ENCODE assay signal across 23 cellular contexts in genomic region chr16:87454391-87454790, GRCh38. TPM values are rescaled to one million over a fixed set of nuclear protein-coding genes. Genes with fewer than 3 reads are reported as not detected.
A peak's percentile ranks its signal among the peaks of the same experiment; 100 is the strongest.
DNase-seq lines count a peak whose midpoint lies in the region; ATAC-seq, FAIRE-seq and TF ChIP-seq lines count a peak whose summit lies in the region.
"Had no signal": no experiment of that assay in that cellular context is flagged by ENCODE, and none has a peak within 500 bp of the region (broad histone marks: within the 10 kb centered on the region; RNA-seq: fewer than 3 reads in every experiment).

No MANE protein-coding gene starts in this region.

- H3K79me1 ChIP-seq in mesenchymal stem cell (replicated peaks; ENCODE audit: low read length, poor library complexity, severe bottlenecking) = peaks cover 48% of the 10 kb centered on the region

- in situ Hi-C loops in K562 (cut with MboI) = no loop called here

- peak overlapping the region in 1 of 2 experiments; percentile 67 for H3K18ac ChIP-seq in mesenchymal stem cell (ENCODE audit: low read depth in 1 of 2, low read length in 2 of 2)

- CTCF ChIA-PET in K562 (lab: Yijun Ruan, JAX; ENCODE audit: low intra/inter-chr PET ratio) (no interaction called here), SK-N-SH (lab: Yijun Ruan, JAX) (interaction anchor here (1.0 kb wide), 1 partner anchor 37 kb away, joined by 4 read pairs; no protein-coding TSS in a partner anchor)

- no peak overlapping the region for H2BK12ac ChIP-seq in mesenchymal stem cell (ENCODE audit: low read length in 2 of 2)

- no peak overlapping the region for H2BK5ac ChIP-seq in mesenchymal stem cell (ENCODE audit: low read depth, low read length, poor library complexity, severe bottlenecking)

- intact Hi-C loops in K562 (cut with micrococcal nuclease) = no loop called here

- H4K8ac ChIP-seq in mesenchymal stem cell (ENCODE audit: low read length) = no peak overlapping the region

- H2AFZ ChIP-seq in K562 (ENCODE audit: low read depth, low read length) (no peak overlapping the region), mesenchymal stem cell (ENCODE audit: low read depth, low read length) (no peak overlapping the region), SK-N-SH (ENCODE audit: low read depth) (no peak overlapping the region)
- H2AFZ ChIP-seq: GM23338 had no signal

- POLR2A ChIA-PET in K562 (lab: Yijun Ruan, JAX) = no interaction called here
- POLR2A ChIA-PET in SK-N-SH (lab: Yijun Ruan, JAX) = no interaction called here

- no peak overlapping the region for H3K4ac ChIP-seq in mesenchymal stem cell (ENCODE audit: low read depth in 1 of 2, low read length in 2 of 2)

- peaks cover 2% of the 10 kb centered on the region for H3K36me3 Mint-ChIP-seq in activated naive CD8-positive, alpha-beta T cell
- peaks cover 18% of the 10 kb centered on the region for H3K36me3 Mint-ChIP-seq in activated naive CD8-positive, alpha-beta T cell treated with anti-CD3 and anti-CD28 coated beads, Interleukin-2, amount 50 U/mL, for 24 hours (ENCODE audit: low read depth)
- H3K36me3 Mint-ChIP-seq in CD4-positive, CD25-positive, alpha-beta regulatory T cell = peaks cover 32% of the 10 kb centered on the region

- peak overlapping the region; percentile 58 for H2AK5ac ChIP-seq in mesenchymal stem cell (ENCODE audit: low read length, severe bottlenecking)

- H2BK120ac ChIP-seq in mesenchymal stem cell (ENCODE audit: low read depth, low read length) = no peak overlapping the region

- no peaks in the 10 kb centered on the region for H3K27me3 ChIP-seq in CD4-positive, CD25-positive, alpha-beta regulatory T cell (ENCODE audit: control insufficient read depth, insufficient read depth, low read length)
- H3K27me3 ChIP-seq in K562 (ENCODE audit: control insufficient read depth in 2 of 2, insufficient read depth in 2 of 2, low read length in 2 of 2) (no peaks in the 10 kb centered on the region), mesenchymal stem cell (ENCODE audit: control insufficient read depth in 1 of 2, insufficient read depth in 1 of 2, low read length in 2 of 2) (no peaks in the 10 kb centered on the region), SK-N-SH (ENCODE audit: insufficient read depth) (no peaks in the 10 kb centered on the region)
- H3K27me3 ChIP-seq: BLaER1 had no signal

- no peaks in the 10 kb centered on the region for H3K9me3 ChIP-seq in CD4-positive, CD25-positive, alpha-beta regulatory T cell (ENCODE audit: control insufficient read depth in 2 of 2, low read length in 2 of 2)
- H3K9me3 ChIP-seq in K562 (replicated peaks; ENCODE audit: control insufficient read depth, insufficient read depth, low read depth, low read length) = no peaks in the 10 kb centered on the region
- no peaks in the 10 kb centered on the region for H3K9me3 ChIP-seq in mesenchymal stem cell (ENCODE audit: control insufficient read depth, low read length)
- no peaks in the 10 kb centered on the region for H3K9me3 ChIP-seq in SK-N-SH
- H3K9me3 ChIP-seq: BLaER1 had no signal

- H3K4me3 Mint-ChIP-seq in activated naive CD8-positive, alpha-beta T cell = no peak overlapping the region
- H3K4me3 Mint-ChIP-seq in activated naive CD8-positive, alpha-beta T cell treated with anti-CD3 and anti-CD28 coated beads, Interleukin-2, amount 50 U/mL, for 24 hours = no peak overlapping the region
- H3K4me3 Mint-ChIP-seq in CD4-positive, CD25-positive, alpha-beta regulatory T cell = no peak overlapping the region
- H3K4me3 Mint-ChIP-seq: B cell; CD4-positive, alpha-beta T cell; CD8-positive, alpha-beta memory T cell; GM23338; H9 had no signal

- H3K4me2 ChIP-seq in K562 (ENCODE audit: insufficient read depth, low read length) = no peak overlapping the region
- H3K4me2 ChIP-seq in mesenchymal stem cell (ENCODE audit: low read length, poor library complexity, severe bottlenecking) = no peak overlapping the region
- no peak overlapping the region for H3K4me2 ChIP-seq in SK-N-SH
- H3K4me2 ChIP-seq: BLaER1, GM23338 had no signal

- no peaks in the 10 kb centered on the region for H3K4me1 ChIP-seq in CD4-positive, CD25-positive, alpha-beta regulatory T cell (ENCODE audit: control insufficient read depth, insufficient read depth, low read length, poor library complexity, severe bottlenecking)
- H3K4me1 ChIP-seq in K562 (replicated peaks in 1 of 2; ENCODE audit: control insufficient read depth in 2 of 2, insufficient read depth in 2 of 2, low read length in 2 of 2) (peaks cover 0 to 9% of the 10 kb centered on the region in 2 experiments; a peak in 1 of 5 replicates), mesenchymal stem cell (ENCODE audit: control insufficient read depth, insufficient read depth, low read depth, low read length) (peaks cover 20% of the 10 kb centered on the region), SK-N-SH (ENCODE audit: control insufficient read depth in 1 of 2, insufficient read depth in 2 of 2, low read depth in 1 of 2, low read length in 1 of 2) (peaks cover 19 to 26% of the 10 kb centered on the region in 2 experiments)

- DNase-seq in activated naive CD8-positive, alpha-beta T cell treated with anti-CD3 and anti-CD28 coated beads, Interleukin-2, amount 50 U/mL, for 24 hours = no peak
- no peak for DNase-seq in CD4-positive, CD25-positive, alpha-beta regulatory T cell
- no peak for DNase-seq in K562 (ENCODE audit: extremely low read depth in 1 of 4, low spot score in 3 of 4)
- DNase-seq in mesenchymal stem cell = no peak
- DNase-seq in SK-N-SH = no peak
- no peak for DNase-seq in NCI-H1417 treated with DMSO at 0.1 percent for 48 hours (lab: John Stamatoyannopoulos, UW)
- DNase-seq: CD4-positive, alpha-beta T cell; CD8-positive, alpha-beta memory T cell; DMS 273 treated with DMSO at 0.1 percent for 48 hours; DMS79; EL; GDM1; H9 had no signal

- no peaks in the 10 kb centered on the region for H3K9me1 ChIP-seq in K562 (ENCODE audit: control insufficient read depth, insufficient read depth, low read length)

- no peak overlapping the region for H3K14ac ChIP-seq in mesenchymal stem cell (ENCODE audit: low read length in 2 of 2)

- H4K91ac ChIP-seq in mesenchymal stem cell (ENCODE audit: low read length) = no peak overlapping the region

- WGBS in K562 (ENCODE audit: insufficient coverage, low coverage, missing lambda C conversion rate) = 93% methylated on average over 3 of the region's 3 CpGs
- WGBS in mesenchymal stem cell = 100% methylated on average over 2 of the region's 3 CpGs
- 98% methylated on average over 3 of the region's 3 CpGs for WGBS in SK-N-SH (ENCODE audit: low lambda C conversion rate)

- H3K9me2 ChIP-seq in SK-N-SH = no peaks in the 10 kb centered on the region

- TF ChIP-seq EP300 in K562 (IDR thresholded peaks at IDR 0.05; ENCODE audit: low read length) = no peak
- TF ChIP-seq EP300 in SK-N-SH (IDR thresholded peaks at IDR 0.05; ENCODE audit: borderline replicate concordance in 1 of 2, low read depth in 1 of 2, low read length in 1 of 2) = no peak

- H3K79me2 ChIP-seq in K562 (ENCODE audit: control insufficient read depth, insufficient read depth, low read length) (no peaks in the 10 kb centered on the region), SK-N-SH (ENCODE audit: insufficient read depth) (peaks cover 63% of the 10 kb centered on the region)

- H3K4me3 ChIP-seq in CD4-positive, CD25-positive, alpha-beta regulatory T cell (ENCODE audit: low read depth, low read length) = no peak overlapping the region
- no peak overlapping the region for H3K4me3 ChIP-seq in K562
- H3K4me3 ChIP-seq in mesenchymal stem cell (ENCODE audit: insufficient read depth in 1 of 2, low read depth in 1 of 2, low read length in 2 of 2) = no peak overlapping the region
- H3K4me3 ChIP-seq in SK-N-SH (ENCODE audit: low read depth in 2 of 2, low read length in 1 of 2) = no peak overlapping the region
- H3K4me3 ChIP-seq: BLaER1, GM12878, GM23338 had no signal

- no peaks in the 10 kb centered on the region for H3K9me3 Mint-ChIP-seq in activated naive CD8-positive, alpha-beta T cell (ENCODE audit: low read depth)
- H3K9me3 Mint-ChIP-seq in activated naive CD8-positive, alpha-beta T cell treated with anti-CD3 and anti-CD28 coated beads, Interleukin-2, amount 50 U/mL, for 24 hours = no peaks in the 10 kb centered on the region
- no peaks in the 10 kb centered on the region for H3K9me3 Mint-ChIP-seq in CD4-positive, CD25-positive, alpha-beta regulatory T cell
- H3K9me3 Mint-ChIP-seq: CD4-positive, alpha-beta T cell; CD8-positive, alpha-beta memory T cell; GM23338; H9 had no signal

- BruUV-seq in K562 (replicated peaks; lab: Mats Ljungman, UMichigan) = no TSS peak

- no peak for FAIRE-seq in K562 (lab: Jason Lieb, UNC)
- FAIRE-seq: D721Med, GM19239 had no signal

- TF ChIP-seq RAD21 in K562 (CRISPR knock-in tag; conservative IDR thresholded peaks at IDR 0.05 in 1 of 2, IDR thresholded peaks at IDR 0.05 in 1 of 2) (no peak), SK-N-SH (IDR thresholded peaks at IDR 0.05; ENCODE audit: low read length) (no peak)

- peak overlapping the region; percentile 46 for H3K27ac Mint-ChIP-seq in activated naive CD8-positive, alpha-beta T cell
- H3K27ac Mint-ChIP-seq in activated naive CD8-positive, alpha-beta T cell treated with anti-CD3 and anti-CD28 coated beads, Interleukin-2, amount 50 U/mL, for 24 hours = no peak overlapping the region
- H3K27ac Mint-ChIP-seq in CD4-positive, CD25-positive, alpha-beta regulatory T cell = peak overlapping the region in 2 of 3 donors; percentile 54 to 90
- H3K27ac Mint-ChIP-seq: B cell; CD4-positive, alpha-beta T cell; GM23338; H9 had no signal

- peaks cover 19% of the 10 kb centered on the region for H3K4me1 Mint-ChIP-seq in activated naive CD8-positive, alpha-beta T cell (ENCODE audit: low read depth)
- H3K4me1 Mint-ChIP-seq in activated naive CD8-positive, alpha-beta T cell treated with anti-CD3 and anti-CD28 coated beads, Interleukin-2, amount 50 U/mL, for 24 hours = peaks cover 29% of the 10 kb centered on the region
- H3K4me1 Mint-ChIP-seq in CD4-positive, CD25-positive, alpha-beta regulatory T cell = peaks cover 17 to 39% (median 34%) of the 10 kb centered on the region in 4 donors
- H3K4me1 Mint-ChIP-seq: B cell, GM23338 had no signal

- H3K36me3 ChIP-seq in CD4-positive, CD25-positive, alpha-beta regulatory T cell (ENCODE audit: control insufficient read depth, insufficient read depth, low read length) = peaks cover 39% of the 10 kb centered on the region
- H3K36me3 ChIP-seq in K562 (ENCODE audit: control insufficient read depth, insufficient read depth, low read length) (peaks cover 16% of the 10 kb centered on the region; the same call in 1 of the 3 replicates), mesenchymal stem cell (ENCODE audit: control insufficient read depth in 1 of 2, insufficient read depth in 2 of 2, low read depth in 1 of 2, low read length in 2 of 2) (peaks cover 44 to 76% of the 10 kb centered on the region in 2 experiments), SK-N-SH (replicated peaks in 1 of 2; ENCODE audit: control insufficient read depth in 1 of 2, insufficient read depth in 2 of 2, low read length in 1 of 2) (peaks cover 7 to 19% of the 10 kb centered on the region in 2 experiments)

- no peak for ATAC-seq in activated naive CD8-positive, alpha-beta T cell treated with anti-CD3 and anti-CD28 coated beads, Interleukin-2, amount 50 U/mL, for 24 hours
- no peak for ATAC-seq in CD4-positive, CD25-positive, alpha-beta regulatory T cell (ENCODE audit: low read depth in 2 of 2)
- ATAC-seq in K562 (no peak), GM19324 (IDR thresholded peaks at IDR 0.05; ENCODE audit: low FRiP score, unreplicated experiment) (no peak)
- ATAC-seq: GM12878, GM23338, HCT116 had no signal

- H4K20me1 ChIP-seq in K562 (replicated peaks; ENCODE audit: control insufficient read depth, insufficient read depth, low read length) = no peaks in the 10 kb centered on the region
- peaks cover 8% of the 10 kb centered on the region for H4K20me1 ChIP-seq in SK-N-SH (ENCODE audit: insufficient read depth)

- H2BK15ac ChIP-seq in mesenchymal stem cell (ENCODE audit: low read depth, poor library complexity, severe bottlenecking) = no peak overlapping the region

- H3K27ac ChIP-seq in CD4-positive, CD25-positive, alpha-beta regulatory T cell (ENCODE audit: insufficient read depth, low read length, poor library complexity, severe bottlenecking) = no peak overlapping the region
- H3K27ac ChIP-seq in K562 (ENCODE audit: extremely low read depth, low read depth, low read length) (no peak overlapping the region), mesenchymal stem cell (ENCODE audit: low read length, poor library complexity, severe bottlenecking) (no peak overlapping the region), SK-N-SH (ENCODE audit: low read depth in 2 of 2, low read length in 1 of 2) (no peak overlapping the region)
- H3K27ac ChIP-seq: BLaER1, C4-2B had no signal

- no peak for TF ChIP-seq POLR2A in K562 (conservative IDR thresholded peaks at IDR 0.05)

- peaks cover 30% of the 10 kb centered on the region for H3F3A ChIP-seq in SK-N-SH (replicated peaks; ENCODE audit: insufficient read depth)

- no peak overlapping the region for H3K23ac ChIP-seq in mesenchymal stem cell (ENCODE audit: low read length in 2 of 2)

- H3K9ac ChIP-seq in K562 (ENCODE audit: insufficient read depth in 1 of 2, low read depth in 2 of 2, low read length in 2 of 2) (no peak overlapping the region), mesenchymal stem cell (ENCODE audit: low read length) (peak overlapping the region; percentile 38), SK-N-SH (no peak overlapping the region)
- H3K9ac ChIP-seq: BLaER1 had no signal

- H3K27me3 Mint-ChIP-seq in activated naive CD8-positive, alpha-beta T cell = no peaks in the 10 kb centered on the region
- no peaks in the 10 kb centered on the region for H3K27me3 Mint-ChIP-seq in activated naive CD8-positive, alpha-beta T cell treated with anti-CD3 and anti-CD28 coated beads, Interleukin-2, amount 50 U/mL, for 24 hours
- no peaks in the 10 kb centered on the region for H3K27me3 Mint-ChIP-seq in CD4-positive, CD25-positive, alpha-beta regulatory T cell
- H3K27me3 Mint-ChIP-seq: B cell; CD4-positive, alpha-beta T cell; CD8-positive, alpha-beta memory T cell had no signal

- TF ChIP-seq CTCF in K562 (IDR thresholded peaks at IDR 0.05 in 2 of 3, conservative IDR thresholded peaks at IDR 0.05 in 1 of 3; ENCODE audit: insufficient read depth in 2 of 3, low read depth in 1 of 3, low read length in 3 of 3) (no peak), SK-N-SH (IDR thresholded peaks at IDR 0.05) (no peak)

RNA-seq across cellular contexts. Expression of gene ZCCHC14, which starts 38.4 kb away (rescaled TPM):
- total RNA-seq in CD4-positive, CD25-positive, alpha-beta regulatory T cell = 33.7 TPM
- polyA plus RNA-seq in CD4-positive, CD25-positive, alpha-beta regulatory T cell = 1 to 10 TPM; 1.6 to 2.2 (median 1.8) TPM
- 12.3 and 12.8 TPM in 2 replicates for total RNA-seq in K562 (2011; cell fraction: chromatin; rRNA removed; ENCODE audit: low replicate concordance)
- total RNA-seq in K562 (2011; cell fraction: nucleolus; rRNA removed) = 8.2 and 10.7 TPM in 2 replicates
- total RNA-seq in K562 (2011; cell fraction: nucleoplasm; rRNA removed) = 7.7 and 8.7 TPM in 2 replicates
- total RNA-seq in K562 (2014; rRNA removed) = 3.0 and 3.6 TPM in 2 replicates
- 2.1 and 2.3 TPM in 2 replicates for total RNA-seq in K562 (2014; rRNA removed; fragmentation: Illumina TruSeq; extraction: Trizol)
- 2.9 and 3.3 TPM in 2 replicates for total RNA-seq in K562 (2015; rRNA removed; fragmentation: Illumina TruSeq; extraction: Trizol)
- total RNA-seq in K562 (2021) = 12.4 and 12.8 TPM in 2 replicates
- polyA plus RNA-seq in K562 (2011; rRNA removed) = 1.8 and 2.4 TPM in 2 replicates
- polyA plus RNA-seq in K562 (2011; cell fraction: cytosol; rRNA removed) = 1.9 and 2.9 TPM in 2 replicates
- 8.2 and 15.7 TPM in 2 replicates for polyA plus RNA-seq in K562 (2011; cell fraction: nucleus; rRNA removed)
- polyA plus RNA-seq in K562 (2012) = 7.3 and 8.2 TPM in 2 replicates
- polyA plus RNA-seq in K562 (2014; fragmentation: Illumina TruSeq; extraction: Trizol) = 5.9 and 6.0 TPM in 2 replicates
- 1 to 10 TPM; 1.5 TPM for polyA plus RNA-seq in K562 (2014; fragmentation: Nextera tagmentation; extraction: Ambion mirVana)
- polyA plus RNA-seq in K562 (2014; rRNA removed) = 5.1 and 5.5 TPM in 2 replicates
- 2.8 and 3.0 TPM in 2 replicates for polyA minus RNA-seq in K562 (2011; rRNA and poly(A)+ RNA removed)
- polyA minus RNA-seq in K562 (2011; cell fraction: cytosol; rRNA and poly(A)+ RNA removed) = 5.0 and 7.8 TPM in 2 replicates
- polyA minus RNA-seq in K562 (2011; cell fraction: nucleus; rRNA and poly(A)+ RNA removed) = 6.2 and 6.7 TPM in 2 replicates
- 24.1 TPM for polyA plus RNA-seq in mesenchymal stem cell (2013, experiment 1 of 2)
- 23.5 TPM for polyA plus RNA-seq in mesenchymal stem cell (2013, experiment 2 of 2)
- 5.6 and 5.7 TPM in 2 replicates for polyA plus RNA-seq in SK-N-SH (2012; rRNA removed)
- 5.4 and 5.9 TPM in 2 replicates for polyA plus RNA-seq in SK-N-SH (2012; cell fraction: cytosol; rRNA removed)
- 22.8 and 27.5 TPM in 2 replicates for polyA plus RNA-seq in SK-N-SH (2012; cell fraction: nucleus; rRNA removed)
